In the genomic region with DNA sequence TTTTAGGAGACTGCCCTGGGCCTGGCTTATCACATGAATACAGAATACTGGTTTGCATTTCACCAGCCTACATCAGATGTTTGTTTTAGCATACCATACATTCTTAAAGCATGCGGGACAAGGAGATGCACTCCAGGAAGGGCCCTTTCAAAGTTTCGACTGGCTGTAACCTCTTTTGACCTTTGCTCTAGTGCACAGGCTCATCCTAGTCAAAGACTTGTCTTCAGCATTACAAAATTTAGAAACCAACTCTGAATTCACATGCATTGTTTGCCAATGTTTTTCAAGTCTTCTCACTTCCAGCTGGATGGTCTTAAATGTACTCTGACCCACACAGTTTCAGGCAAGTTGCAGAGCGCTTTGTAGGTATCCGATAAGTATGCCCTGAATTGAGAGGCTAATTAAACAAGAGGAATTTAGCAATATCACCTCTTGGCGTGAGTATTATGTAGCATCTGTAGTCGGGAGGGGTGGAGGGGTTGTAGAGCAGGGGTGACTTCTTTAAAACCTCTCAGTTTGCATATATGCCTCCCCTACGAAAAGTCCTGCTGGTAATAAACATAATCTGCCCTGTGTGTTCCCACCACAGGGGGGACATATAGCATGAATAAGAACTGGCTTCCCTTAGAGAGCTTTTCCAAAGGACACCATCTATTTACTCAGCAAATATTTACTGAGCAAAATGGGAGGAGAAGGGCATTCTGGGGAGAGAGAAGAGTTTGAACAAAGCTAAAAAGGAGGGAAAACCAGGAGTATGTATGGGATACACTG, we compare ENCODE assay signal across 1 cellular context.
TF ChIP-seq lines count a peak whose summit lies in the region.

No MANE protein-coding gene starts in this region.

TF ChIP-seq in liver, 16 proteins besides CTCF, POLR2A, EP300 and RAD21 (continued from another document):
- TF ChIP-seq, protein P1, sequence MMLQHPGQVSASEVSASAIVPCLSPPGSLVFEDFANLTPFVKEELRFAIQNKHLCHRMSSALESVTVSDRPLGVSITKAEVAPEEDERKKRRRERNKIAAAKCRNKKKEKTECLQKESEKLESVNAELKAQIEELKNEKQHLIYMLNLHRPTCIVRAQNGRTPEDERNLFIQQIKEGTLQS (IDR thresholded peaks at IDR 0.05) = no peak
- TF ChIP-seq, protein P2, sequence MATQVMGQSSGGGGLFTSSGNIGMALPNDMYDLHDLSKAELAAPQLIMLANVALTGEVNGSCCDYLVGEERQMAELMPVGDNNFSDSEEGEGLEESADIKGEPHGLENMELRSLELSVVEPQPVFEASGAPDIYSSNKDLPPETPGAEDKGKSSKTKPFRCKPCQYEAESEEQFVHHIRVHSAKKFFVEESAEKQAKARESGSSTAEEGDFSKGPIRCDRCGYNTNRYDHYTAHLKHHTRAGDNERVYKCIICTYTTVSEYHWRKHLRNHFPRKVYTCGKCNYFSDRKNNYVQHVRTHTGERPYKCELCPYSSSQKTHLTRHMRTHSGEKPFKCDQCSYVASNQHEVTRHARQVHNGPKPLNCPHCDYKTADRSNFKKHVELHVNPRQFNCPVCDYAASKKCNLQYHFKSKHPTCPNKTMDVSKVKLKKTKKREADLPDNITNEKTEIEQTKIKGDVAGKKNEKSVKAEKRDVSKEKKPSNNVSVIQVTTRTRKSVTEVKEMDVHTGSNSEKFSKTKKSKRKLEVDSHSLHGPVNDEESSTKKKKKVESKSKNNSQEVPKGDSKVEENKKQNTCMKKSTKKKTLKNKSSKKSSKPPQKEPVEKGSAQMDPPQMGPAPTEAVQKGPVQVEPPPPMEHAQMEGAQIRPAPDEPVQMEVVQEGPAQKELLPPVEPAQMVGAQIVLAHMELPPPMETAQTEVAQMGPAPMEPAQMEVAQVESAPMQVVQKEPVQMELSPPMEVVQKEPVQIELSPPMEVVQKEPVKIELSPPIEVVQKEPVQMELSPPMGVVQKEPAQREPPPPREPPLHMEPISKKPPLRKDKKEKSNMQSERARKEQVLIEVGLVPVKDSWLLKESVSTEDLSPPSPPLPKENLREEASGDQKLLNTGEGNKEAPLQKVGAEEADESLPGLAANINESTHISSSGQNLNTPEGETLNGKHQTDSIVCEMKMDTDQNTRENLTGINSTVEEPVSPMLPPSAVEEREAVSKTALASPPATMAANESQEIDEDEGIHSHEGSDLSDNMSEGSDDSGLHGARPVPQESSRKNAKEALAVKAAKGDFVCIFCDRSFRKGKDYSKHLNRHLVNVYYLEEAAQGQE (IDR thresholded peaks at IDR 0.05) = peak; percentile 10
- peak in 1 of 2 donors; percentile 19 for TF ChIP-seq GABPA (IDR thresholded peaks at IDR 0.05 in 1 of 2, conservative IDR thresholded peaks at IDR 0.05 in 1 of 2)
- TF ChIP-seq NR2F2 (IDR thresholded peaks at IDR 0.05) = peak; percentile 70
- TF ChIP-seq, protein P3, sequence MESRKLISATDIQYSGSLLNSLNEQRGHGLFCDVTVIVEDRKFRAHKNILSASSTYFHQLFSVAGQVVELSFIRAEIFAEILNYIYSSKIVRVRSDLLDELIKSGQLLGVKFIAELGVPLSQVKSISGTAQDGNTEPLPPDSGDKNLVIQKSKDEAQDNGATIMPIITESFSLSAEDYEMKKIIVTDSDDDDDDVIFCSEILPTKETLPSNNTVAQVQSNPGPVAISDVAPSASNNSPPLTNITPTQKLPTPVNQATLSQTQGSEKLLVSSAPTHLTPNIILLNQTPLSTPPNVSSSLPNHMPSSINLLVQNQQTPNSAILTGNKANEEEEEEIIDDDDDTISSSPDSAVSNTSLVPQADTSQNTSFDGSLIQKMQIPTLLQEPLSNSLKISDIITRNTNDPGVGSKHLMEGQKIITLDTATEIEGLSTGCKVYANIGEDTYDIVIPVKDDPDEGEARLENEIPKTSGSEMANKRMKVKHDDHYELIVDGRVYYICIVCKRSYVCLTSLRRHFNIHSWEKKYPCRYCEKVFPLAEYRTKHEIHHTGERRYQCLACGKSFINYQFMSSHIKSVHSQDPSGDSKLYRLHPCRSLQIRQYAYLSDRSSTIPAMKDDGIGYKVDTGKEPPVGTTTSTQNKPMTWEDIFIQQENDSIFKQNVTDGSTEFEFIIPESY (IDR thresholded peaks at IDR 0.05) = peak; percentile 47
- peak; percentile 22 for TF ChIP-seq FOXA1 (IDR thresholded peaks at IDR 0.05)
